8 cellular contexts compared by ENCODE assay signal in genomic region chr15:70466895-70467529, GRCh38.
A peak's percentile ranks its signal among the peaks of the same experiment; 100 is the strongest.
DNase-seq lines count a peak whose midpoint lies in the region; ATAC-seq, FAIRE-seq and TF ChIP-seq lines count a peak whose summit lies in the region.

No MANE protein-coding gene starts in this region.

- no peak overlapping the region for H3K9ac ChIP-seq in MM.1S (ENCODE audit: low read length)
- no peak overlapping the region for H3K9ac ChIP-seq in HepG2 (ENCODE audit: insufficient read depth, low read depth, low read length)

- H3K36me3 ChIP-seq in MM.1S (replicated peaks; ENCODE audit: insufficient read depth, low read length) (no peaks in the 10 kb centered on the region), HepG2 (replicated peaks in 1 of 2; ENCODE audit: control insufficient read depth in 1 of 2, insufficient read depth in 2 of 2, low read length in 2 of 2) (no peaks in the 10 kb centered on the region)

- 5% methylated on average over 2 of the region's 4 CpGs for WGBS in HepG2 (ENCODE audit: low lambda C conversion rate)

- CTCF ChIA-PET in HepG2 (lab: Yijun Ruan, JAX; ENCODE audit: low intra/inter-chr PET ratio, low total read pairs) = interaction anchor here (1.1 to 1.4 kb wide), 2 partner anchors 98 to 207 kb away, joined by 3 read pairs; no protein-coding TSS in a partner anchor

- no peak overlapping the region for H3K4me2 ChIP-seq in MM.1S (ENCODE audit: low read depth, low read length)
- no peak overlapping the region for H3K4me2 ChIP-seq in HepG2 (ENCODE audit: low read depth, low read length)

- no peak for TF ChIP-seq POLR2A in HepG2 (IDR thresholded peaks at IDR 0.05; ENCODE audit: insufficient read depth in 1 of 2, low read depth in 2 of 2, low read length in 2 of 2)

- no peak for ATAC-seq in central memory CD8-positive, alpha-beta T cell (replicated peaks; ENCODE audit: extremely low read depth, poor library complexity, severe bottlenecking)
- peak; percentile 89 for ATAC-seq in HepG2

- H3K4me3 ChIP-seq in MM.1S (ENCODE audit: low read length) (no peak overlapping the region), HepG2 (replicated peaks in 1 of 3; ENCODE audit: insufficient read depth in 1 of 3, low read depth in 2 of 3, low read length in 3 of 3) (no peak overlapping the region)

- H3K4me3 Mint-ChIP-seq in central memory CD8-positive, alpha-beta T cell = no peak overlapping the region

- H3K9me3 Mint-ChIP-seq in central memory CD8-positive, alpha-beta T cell = no peaks in the 10 kb centered on the region

- intact Hi-C loops in HepG2 (cut with micrococcal nuclease; ENCODE audit: unreplicated experiment) = loop anchor here (10.0 kb wide), 1 partner anchor 742 kb away; no protein-coding TSS in a partner anchor

- POLR2A ChIA-PET in HepG2 (lab: Yijun Ruan, JAX) = no interaction called here

- H3K79me2 ChIP-seq in MM.1S (ENCODE audit: low read length) (no peaks in the 10 kb centered on the region), HepG2 (ENCODE audit: insufficient read depth, low read length) (no peaks in the 10 kb centered on the region)

- in situ Hi-C loops in HepG2 (cut with HindIII; ENCODE audit: extremely low pct_ligation_motif_present, low pct_unique_long_range_greater_than_20kb) = no loop called here

- peak; percentile 91 for TF ChIP-seq CTCF in MM.1S (IDR thresholded peaks at IDR 0.05; ENCODE audit: low read length)
- TF ChIP-seq CTCF in HepG2 (CRISPR knock-in tag; IDR thresholded peaks at IDR 0.05) = peak; percentile 73

- peak; percentile 61 for DNase-seq in stimulated activated CD4-positive, alpha-beta T cell treated with anti-CD3 and anti-CD28 coated beads, Interleukin-15, amount 100 ng/mL, for 24 hours
- DNase-seq in stimulated activated CD4-positive, alpha-beta T cell treated with anti-CD3 and anti-CD28 coated beads, Interleukin-12 subunit alpha, Interleukin-12 subunit beta, amount 100 ng/mL, for 4 hours = no peak
- DNase-seq in MM.1S (peak; percentile 78), SW 1271 (lab: John Stamatoyannopoulos, UW) (peak; percentile 37 to 72), HepG2 (ENCODE audit: low spot score) (peak; percentile 29), stromal cell of bone marrow (ENCODE audit: low read depth) (peak; percentile 64), OCI-M2 (lab: John Stamatoyannopoulos, UW; ENCODE audit: unreplicated experiment) (no peak)
- DNase-seq in central memory CD8-positive, alpha-beta T cell (ENCODE audit: low spot score in 2 of 2) = no peak

- no peaks in the 10 kb centered on the region for H3K9me2 ChIP-seq in MM.1S (replicated peaks; ENCODE audit: insufficient read depth, low read length)

- peak; percentile 28 for FAIRE-seq in HepG2 (lab: Jason Lieb, UNC)

- peaks cover 21% of the 10 kb centered on the region for H3K27me3 Mint-ChIP-seq in central memory CD8-positive, alpha-beta T cell

- BruUV-seq in HepG2 (replicated peaks; lab: Mats Ljungman, UMichigan) = no TSS peak

- peaks cover 1% of the 10 kb centered on the region for H3K36me3 Mint-ChIP-seq in central memory CD8-positive, alpha-beta T cell (ENCODE audit: insufficient read depth)

- no peak for TF ChIP-seq RAD21 in HepG2 (CRISPR knock-in tag; IDR thresholded peaks at IDR 0.05)

- H4K20me1 ChIP-seq in MM.1S (ENCODE audit: insufficient read depth, low read length) (no peaks in the 10 kb centered on the region), HepG2 (ENCODE audit: insufficient read depth, low read length) (no peaks in the 10 kb centered on the region)

- TF ChIP-seq EP300 in HepG2 (IDR thresholded peaks at IDR 0.05; ENCODE audit: low read depth in 2 of 2, low read length in 2 of 2) (no peak), HepG2 (CRISPR knock-in tag; IDR thresholded peaks at IDR 0.05; ENCODE audit: borderline replicate concordance) (no peak)

- H3K4me1 ChIP-seq in MM.1S (ENCODE audit: low read length) (peaks cover 15% of the 10 kb centered on the region), HepG2 (ENCODE audit: insufficient read depth, low read length) (no peaks in the 10 kb centered on the region)

- no peaks in the 10 kb centered on the region for H3F3A ChIP-seq in MM.1S (ENCODE audit: insufficient read depth, low read length)

- peak overlapping the region; percentile 26 for H3K27ac Mint-ChIP-seq in central memory CD8-positive, alpha-beta T cell (ENCODE audit: low read depth)

- H3K27me3 ChIP-seq in MM.1S (replicated peaks; ENCODE audit: insufficient read depth, low read length) = no peaks in the 10 kb centered on the region
- H3K27me3 ChIP-seq in HepG2 (ENCODE audit: control insufficient read depth in 1 of 2, insufficient read depth in 2 of 2, low read length in 2 of 2) = peaks cover 0 to 5% of the 10 kb centered on the region in 2 experiments; a peak in 2 of 5 replicates

- H3K9me3 ChIP-seq in MM.1S (replicated peaks; ENCODE audit: insufficient read depth, low read length) (no peaks in the 10 kb centered on the region), HepG2 (ENCODE audit: low read length) (no peaks in the 10 kb centered on the region)

- H3K4me1 Mint-ChIP-seq in central memory CD8-positive, alpha-beta T cell = peaks cover 7% of the 10 kb centered on the region

- H2AFZ ChIP-seq in MM.1S (ENCODE audit: low read length) (0 out of 2 replicates have a peak overlapping the region, but pooled peaks have one; percentile 37), HepG2 (ENCODE audit: low read length) (no peak overlapping the region)

- H3K27ac ChIP-seq in MM.1S (ENCODE audit: low read length) (no peak overlapping the region), HepG2 (ENCODE audit: extremely low read length, insufficient read depth, low read length) (no peak overlapping the region)

TF ChIP-seq in HepG2, 621 proteins besides CTCF, POLR2A, EP300 and RAD21:
- TF ChIP-seq ZNF317 (CRISPR knock-in tag; IDR thresholded peaks at IDR 0.05) = no peak
- 0 out of 2 replicates have a peak, but pooled peaks have one; percentile 25 for TF ChIP-seq ZNF574 (CRISPR knock-in tag; IDR thresholded peaks at IDR 0.05)
- TF ChIP-seq SMC3 (IDR thresholded peaks at IDR 0.05; ENCODE audit: low read length) = peak; percentile 59
- no peak for TF ChIP-seq ZNF329 (CRISPR knock-in tag; IDR thresholded peaks at IDR 0.05; ENCODE audit: low read depth)
- TF ChIP-seq NAIF1 (CRISPR knock-in tag; IDR thresholded peaks at IDR 0.05; ENCODE audit: borderline replicate concordance) = no peak
- TF ChIP-seq STAG1 (CRISPR knock-in tag; IDR thresholded peaks at IDR 0.05) = peak; percentile 66

Comparison
In these comparisons a context has a peak if more than half of its experiments do, and no peak if none do; other contexts are left out.
1. DNase-seq: peak in stimulated activated CD4-positive, alpha-beta T cell treated with anti-CD3 and anti-CD28 coated beads, Interleukin-15, amount 100 ng/mL, for 24 hours (single experiment), MM.1S (single experiment), SW 1271 (2 of 2), HepG2 (single experiment) and stromal cell of bone marrow (single experiment); none in stimulated activated CD4-positive, alpha-beta T cell treated with anti-CD3 and anti-CD28 coated beads, Interleukin-12 subunit alpha, Interleukin-12 subunit beta, amount 100 ng/mL, for 4 hours (single experiment), central memory CD8-positive, alpha-beta T cell (0 of 2) and OCI-M2 (single experiment).